In the genomic region with DNA sequence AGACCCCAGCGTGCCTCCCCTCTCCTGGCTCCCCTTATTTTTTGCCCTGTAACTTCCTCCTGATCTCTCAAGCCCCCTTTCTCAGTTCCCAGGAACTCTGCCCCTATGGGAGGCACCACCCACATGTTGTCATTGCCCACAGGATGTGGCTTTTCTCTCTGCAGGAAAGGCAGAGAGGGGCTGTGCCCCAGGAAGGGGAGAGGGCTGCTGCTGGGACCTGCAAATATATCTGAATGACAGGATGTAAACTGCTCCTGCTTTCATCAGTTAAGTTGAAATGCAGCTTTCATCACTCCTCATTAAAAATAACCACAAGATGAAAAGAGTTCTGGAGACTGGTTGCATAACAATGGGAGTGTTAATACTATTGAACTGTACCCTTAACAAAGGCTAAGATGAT, we compare ENCODE assay signal across 1 cellular context.
TF ChIP-seq lines count a peak whose summit lies in the region.

No MANE protein-coding gene starts in this region.

TF ChIP-seq in GM23338, 12 proteins besides CTCF, POLR2A, EP300 and RAD21 (continued from another document):
- TF ChIP-seq, protein P1, sequence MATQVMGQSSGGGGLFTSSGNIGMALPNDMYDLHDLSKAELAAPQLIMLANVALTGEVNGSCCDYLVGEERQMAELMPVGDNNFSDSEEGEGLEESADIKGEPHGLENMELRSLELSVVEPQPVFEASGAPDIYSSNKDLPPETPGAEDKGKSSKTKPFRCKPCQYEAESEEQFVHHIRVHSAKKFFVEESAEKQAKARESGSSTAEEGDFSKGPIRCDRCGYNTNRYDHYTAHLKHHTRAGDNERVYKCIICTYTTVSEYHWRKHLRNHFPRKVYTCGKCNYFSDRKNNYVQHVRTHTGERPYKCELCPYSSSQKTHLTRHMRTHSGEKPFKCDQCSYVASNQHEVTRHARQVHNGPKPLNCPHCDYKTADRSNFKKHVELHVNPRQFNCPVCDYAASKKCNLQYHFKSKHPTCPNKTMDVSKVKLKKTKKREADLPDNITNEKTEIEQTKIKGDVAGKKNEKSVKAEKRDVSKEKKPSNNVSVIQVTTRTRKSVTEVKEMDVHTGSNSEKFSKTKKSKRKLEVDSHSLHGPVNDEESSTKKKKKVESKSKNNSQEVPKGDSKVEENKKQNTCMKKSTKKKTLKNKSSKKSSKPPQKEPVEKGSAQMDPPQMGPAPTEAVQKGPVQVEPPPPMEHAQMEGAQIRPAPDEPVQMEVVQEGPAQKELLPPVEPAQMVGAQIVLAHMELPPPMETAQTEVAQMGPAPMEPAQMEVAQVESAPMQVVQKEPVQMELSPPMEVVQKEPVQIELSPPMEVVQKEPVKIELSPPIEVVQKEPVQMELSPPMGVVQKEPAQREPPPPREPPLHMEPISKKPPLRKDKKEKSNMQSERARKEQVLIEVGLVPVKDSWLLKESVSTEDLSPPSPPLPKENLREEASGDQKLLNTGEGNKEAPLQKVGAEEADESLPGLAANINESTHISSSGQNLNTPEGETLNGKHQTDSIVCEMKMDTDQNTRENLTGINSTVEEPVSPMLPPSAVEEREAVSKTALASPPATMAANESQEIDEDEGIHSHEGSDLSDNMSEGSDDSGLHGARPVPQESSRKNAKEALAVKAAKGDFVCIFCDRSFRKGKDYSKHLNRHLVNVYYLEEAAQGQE (IDR thresholded peaks at IDR 0.05; ENCODE audit: unreplicated experiment), result no peak
- TF ChIP-seq STAT1 (IDR thresholded peaks at IDR 0.05; ENCODE audit: unreplicated experiment), result no peak
- TF ChIP-seq ZNF114 (CRISPR knock-in tag; IDR thresholded peaks at IDR 0.05), result no peak
- no peak for TF ChIP-seq EZH2phosphoT487 (IDR thresholded peaks at IDR 0.05; ENCODE audit: unreplicated experiment)
- no peak for TF ChIP-seq ZNF331 (CRISPR knock-in tag; IDR thresholded peaks at IDR 0.05; ENCODE audit: low read depth)
